1 cellular context compared by ENCODE assay signal in genomic region chr17:4463818-4464501, GRCh38.
TF ChIP-seq lines count a peak whose summit lies in the region.

No MANE protein-coding gene starts in this region.

TF ChIP-seq in H1, 55 proteins besides CTCF, POLR2A, EP300 and RAD21 (continued from another document):
- TF ChIP-seq E2F6 (IDR thresholded peaks at IDR 0.05) (no peak), TBP (IDR thresholded peaks at IDR 0.05; ENCODE audit: low read depth, low read length) (no peak), ATF3 (IDR thresholded peaks at IDR 0.05; ENCODE audit: insufficient read depth, low read depth, low read length) (no peak), CREB1 (IDR thresholded peaks at IDR 0.05) (no peak), POLR2AphosphoS5 (IDR thresholded peaks at IDR 0.05; ENCODE audit: low read depth, low read length) (no peak), SAP30 (IDR thresholded peaks at IDR 0.05; ENCODE audit: insufficient read depth, insufficient replicate concordance, low read length) (no peak), CBX8 (IDR thresholded peaks at IDR 0.05; ENCODE audit: borderline replicate concordance, low read depth, low read length) (no peak), GABPA (IDR thresholded peaks at IDR 0.05; ENCODE audit: borderline replicate concordance, insufficient read depth, low read length) (no peak)
